In genomic region chr3:153284282-153284938, GRCh38 we compare ENCODE assay signal across 8 cellular contexts.
DNase-seq lines count a peak whose midpoint lies in the region; FAIRE-seq and TF ChIP-seq lines count a peak whose summit lies in the region.

No MANE protein-coding gene starts in this region.

- FAIRE-seq in D721Med (lab: Jason Lieb, UNC) = no peak

- H3K4me3 ChIP-seq in LNCaP clone FGC (ENCODE audit: low read depth, low read length) (no peak overlapping the region), fibroblast of villous mesenchyme (ENCODE audit: low read depth, low read length) (no peak overlapping the region)

- no peak for TF ChIP-seq CTCF in LNCaP clone FGC (IDR thresholded peaks at IDR 0.05; ENCODE audit: control insufficient read depth, extremely low read depth, insufficient read depth)
- TF ChIP-seq CTCF in fibroblast of villous mesenchyme (IDR thresholded peaks at IDR 0.05; ENCODE audit: insufficient read depth, low read depth, low read length) = no peak
- no peak for TF ChIP-seq CTCF in D721Med (IDR thresholded peaks at IDR 0.05; ENCODE audit: insufficient read depth, missing control alignments)

- peak; percentile 10 for DNase-seq in activated gamma-delta T cell treated with anti-CD3 and anti-CD28 coated beads, Interleukin-2, amount 50 U/mL, for 16 hours (ENCODE audit: low read depth)
- DNase-seq in activated gamma-delta T cell (lab: John Stamatoyannopoulos, UW) = no peak
- DNase-seq in LNCaP clone FGC (ENCODE audit: low read depth) = peak; percentile 3
- DNase-seq in activated CD4-positive, alpha-beta T cell treated with anti-CD3 and anti-CD28 coated beads, Interleukin-2, amount 50 U/mL, for 1 hour = peak; percentile 21
- DNase-seq in fibroblast of villous mesenchyme (ENCODE audit: low read depth) = peak; percentile 91
- DNase-seq in renal cortical epithelial cell (ENCODE audit: low read depth) = peak; percentile 82
- no peak for DNase-seq in D721Med (ENCODE audit: insufficient read length, low spot score)
- DNase-seq in DMS 273 treated with DMSO at 0.1 percent for 48 hours (lab: John Stamatoyannopoulos, UW) = no peak

Comparison
In these comparisons a context has a peak if more than half of its experiments do, and no peak if none do; other contexts are left out.
1. DNase-seq: peak in activated gamma-delta T cell treated with anti-CD3 and anti-CD28 coated beads, Interleukin-2, amount 50 U/mL, for 16 hours (single experiment), LNCaP clone FGC (single experiment), activated CD4-positive, alpha-beta T cell treated with anti-CD3 and anti-CD28 coated beads, Interleukin-2, amount 50 U/mL, for 1 hour (single experiment), fibroblast of villous mesenchyme (single experiment) and renal cortical epithelial cell (single experiment); none in activated gamma-delta T cell (single experiment), D721Med (single experiment) and DMS 273 treated with DMSO at 0.1 percent for 48 hours (single experiment).